In the genomic region with DNA sequence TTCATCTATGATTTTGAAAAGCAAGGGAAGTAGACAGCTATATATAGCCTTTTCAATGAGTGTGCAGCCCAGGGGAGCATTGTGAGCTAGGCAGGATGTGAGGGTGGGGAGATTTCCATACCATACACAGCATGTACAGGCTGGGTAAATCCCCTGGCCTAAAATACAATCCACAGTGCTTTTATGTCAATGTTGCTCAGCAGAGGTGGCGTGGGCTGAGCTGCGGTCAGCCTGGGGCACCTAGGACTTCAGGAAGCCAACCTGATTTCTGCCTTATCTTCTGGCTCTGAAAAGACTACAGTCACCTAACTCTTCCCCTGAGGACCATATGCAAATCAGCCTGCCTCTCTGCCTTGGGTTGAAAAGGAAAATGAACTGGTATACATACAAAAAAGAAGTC, we compare ENCODE assay signal across 8 cellular contexts. TPM values are rescaled to one million over a fixed set of nuclear protein-coding genes. Genes with fewer than 3 reads are reported as not detected.
DNase-seq lines count a peak whose midpoint lies in the region; ATAC-seq and TF ChIP-seq lines count a peak whose summit lies in the region.

No MANE protein-coding gene starts in this region.

- WGBS in tibial nerve, 2 donors, result 39 to 46% methylated on average over 2 of the region's 2 CpGs

- intact Hi-C loops in activated CD4-positive, alpha-beta T cell treated with anti-CD3 and anti-CD28 coated beads, Interleukin-2, amount 10 ng/mL, durations not matched to agents 24 days and 14 days (cut with micrococcal nuclease), result loop anchor here (1.0 to 10.0 kb wide), 9 partner anchors 8 to 432 kb away; partner anchors contain the start of gene ITK

- TF ChIP-seq POLR2A in tibial nerve (IDR thresholded peaks at IDR 0.05), result no peak

- no peak overlapping the region for H3K4me3 ChIP-seq in tibial nerve

- H3K4me3 Mint-ChIP-seq in activated CD4-positive, alpha-beta T cell treated with anti-CD3 and anti-CD28 coated beads, Interleukin-2, amount 10 ng/mL, durations not matched to agents 24 days and 14 days, result peak overlapping the region; percentile 81
- H3K4me3 Mint-ChIP-seq in naive thymus-derived CD8-positive, alpha-beta T cell, result peak overlapping the region; percentile 54 to 76 (median 73)

- no peak for TF ChIP-seq CTCF in tibial nerve (IDR thresholded peaks at IDR 0.05)

- no peaks in the 10 kb centered on the region for H3K27me3 Mint-ChIP-seq in activated CD4-positive, alpha-beta T cell treated with anti-CD3 and anti-CD28 coated beads, Interleukin-2, amount 10 ng/mL, durations not matched to agents 24 days and 14 days
- no peaks in the 10 kb centered on the region for H3K27me3 Mint-ChIP-seq in naive thymus-derived CD8-positive, alpha-beta T cell

- ATAC-seq in GM18858 (IDR thresholded peaks at IDR 0.05; ENCODE audit: unreplicated experiment), result peak; percentile 99
- peak; percentile 99 for ATAC-seq in HG03045 (IDR thresholded peaks at IDR 0.05; ENCODE audit: unreplicated experiment)
- peak; percentile 96 to 98 for ATAC-seq in naive thymus-derived CD8-positive, alpha-beta T cell

- peaks cover 3% of the 10 kb centered on the region for H3K36me3 Mint-ChIP-seq in activated CD4-positive, alpha-beta T cell treated with anti-CD3 and anti-CD28 coated beads, Interleukin-2, amount 10 ng/mL, durations not matched to agents 24 days and 14 days (ENCODE audit: low read depth)
- H3K36me3 Mint-ChIP-seq in naive thymus-derived CD8-positive, alpha-beta T cell, result peaks cover 0 to 5% (median 0%) of the 10 kb centered on the region in 3 donors

- H3K9me3 ChIP-seq in tibial nerve, result no peaks in the 10 kb centered on the region

- H3K4me1 Mint-ChIP-seq in activated CD4-positive, alpha-beta T cell treated with anti-CD3 and anti-CD28 coated beads, Interleukin-2, amount 10 ng/mL, durations not matched to agents 24 days and 14 days, result peaks cover 76% of the 10 kb centered on the region
- peaks cover 23 to 66% (median 60%) of the 10 kb centered on the region in 4 donors for H3K4me1 Mint-ChIP-seq in naive thymus-derived CD8-positive, alpha-beta T cell

- H3K4me1 ChIP-seq in tibial nerve, result no peaks in the 10 kb centered on the region

- POLR2A ChIA-PET in naive thymus-derived CD8-positive, alpha-beta T cell (lab: Charles Lee), result interaction anchor here (0.5 to 36.8 kb wide), 10 partner anchors 8 to 96 kb away, joined by 3 to 990 read pairs (median 6); partner anchors contain the start of genes ITK and MED7

- no peak overlapping the region for H3K27ac ChIP-seq in tibial nerve

- TF ChIP-seq EP300 in tibial nerve (IDR thresholded peaks at IDR 0.05), result no peak

- H3K9me3 Mint-ChIP-seq in activated CD4-positive, alpha-beta T cell treated with anti-CD3 and anti-CD28 coated beads, Interleukin-2, amount 10 ng/mL, durations not matched to agents 24 days and 14 days, result peaks cover 5% of the 10 kb centered on the region
- peaks cover 0 to 21% (median 6%) of the 10 kb centered on the region in 9 donors for H3K9me3 Mint-ChIP-seq in naive thymus-derived CD8-positive, alpha-beta T cell

- no peaks in the 10 kb centered on the region for H3K27me3 ChIP-seq in tibial nerve

- no peaks in the 10 kb centered on the region for H3K36me3 ChIP-seq in tibial nerve

- H3K27ac Mint-ChIP-seq in activated CD4-positive, alpha-beta T cell treated with anti-CD3 and anti-CD28 coated beads, Interleukin-2, amount 10 ng/mL, durations not matched to agents 24 days and 14 days, result peak overlapping the region; percentile 96
- H3K27ac Mint-ChIP-seq in naive thymus-derived CD8-positive, alpha-beta T cell, result peak overlapping the region; percentile 47 to 96 (median 86)

- peak; percentile 95 for DNase-seq in activated CD4-positive, alpha-beta T cell treated with anti-CD3 and anti-CD28 coated beads, Interleukin-2, amount 10 ng/mL, durations not matched to agents 24 days and 14 days
- peak; percentile 39 to 84 (median 74) for DNase-seq in naive thymus-derived CD8-positive, alpha-beta T cell
- DNase-seq in NCI-H1436 treated with DMSO at 0.1 percent for 48 hours (lab: John Stamatoyannopoulos, UW) (no peak), NCI-H2171 (lab: John Stamatoyannopoulos, UW) (no peak), tibial nerve (ENCODE audit: low spot score in 2 of 2) (no peak), NCI-H524 (lab: John Stamatoyannopoulos, UW) (no peak)

RNA-seq across cellular contexts. Expression of gene GARIN3, which starts 6.3 kb away (rescaled TPM):
- total RNA-seq in activated CD4-positive, alpha-beta T cell treated with anti-CD3 and anti-CD28 coated beads, Interleukin-2, amount 10 ng/mL, durations not matched to agents 24 days and 14 days, result 0.19 and 0.36 TPM in 2 replicates
- not detected for total RNA-seq in naive thymus-derived CD8-positive, alpha-beta T cell
- polyA plus RNA-seq in naive thymus-derived CD8-positive, alpha-beta T cell, result not detected
- total RNA-seq in tibial nerve, result not detected

RNA-seq across cellular contexts. Expression of gene ITK, which starts 8.2 kb away (rescaled TPM):
- total RNA-seq in activated CD4-positive, alpha-beta T cell treated with anti-CD3 and anti-CD28 coated beads, Interleukin-2, amount 10 ng/mL, durations not matched to agents 24 days and 14 days, result 230 and 237 TPM in 2 replicates
- total RNA-seq in naive thymus-derived CD8-positive, alpha-beta T cell, result 100 to 1,000 TPM; 477 to 490 TPM
- 100 to 1,000 TPM; 109 to 231 (median 148) TPM for polyA plus RNA-seq in naive thymus-derived CD8-positive, alpha-beta T cell
- 1 to 10 TPM in 3 of 4 donors, under 1 TPM in 1; 0.44 to 3.3 (median 1.2) TPM for total RNA-seq in tibial nerve

RNA-seq across cellular contexts. Expression of gene MED7, which starts 29.7 kb away (rescaled TPM):
- 13.2 and 14.6 TPM in 2 replicates for total RNA-seq in activated CD4-positive, alpha-beta T cell treated with anti-CD3 and anti-CD28 coated beads, Interleukin-2, amount 10 ng/mL, durations not matched to agents 24 days and 14 days
- 10 to 100 TPM; 18.2 to 18.7 TPM for total RNA-seq in naive thymus-derived CD8-positive, alpha-beta T cell
- 10 to 100 TPM; 12.0 to 18.2 (median 15.0) TPM for polyA plus RNA-seq in naive thymus-derived CD8-positive, alpha-beta T cell
- total RNA-seq in tibial nerve, result 10 to 100 TPM in 3 of 4 donors, 1 to 10 TPM in 1; 5.9 to 15.7 (median 12.3) TPM

Comparison
In these comparisons a context has a peak if more than half of its experiments do, and no peak if none do; other contexts are left out.
1. DNase-seq: peak in activated CD4-positive, alpha-beta T cell treated with anti-CD3 and anti-CD28 coated beads, Interleukin-2, amount 10 ng/mL, durations not matched to agents 24 days and 14 days (single experiment) and naive thymus-derived CD8-positive, alpha-beta T cell (10 of 10); none in NCI-H1436 treated with DMSO at 0.1 percent for 48 hours (single experiment), NCI-H2171 (single experiment), tibial nerve (0 of 2) and NCI-H524 (0 of 2).
2. RNA of gene ITK, which starts 8.2 kb away (total RNA-seq): 477 to 490 TPM in naive thymus-derived CD8-positive, alpha-beta T cell and 230 to 237 TPM in activated CD4-positive, alpha-beta T cell treated with anti-CD3 and anti-CD28 coated beads, Interleukin-2, amount 10 ng/mL, durations not matched to agents 24 days and 14 days; 0.44 to 3.3 TPM in tibial nerve; every median in the first group is over 10 times any median in the second.
3. Peak in every context shown above with its lines, with median percentiles within 50 percentile points of each other: ATAC-seq.